Comparison of ENCODE assay signal across 10 cellular contexts in genomic region chr20:13684566-13685222, GRCh38. TPM values are rescaled to one million over a fixed set of nuclear protein-coding genes. Genes with fewer than 3 reads are reported as not detected.
DNase-seq lines count a peak whose midpoint lies in the region; ATAC-seq and TF ChIP-seq lines count a peak whose summit lies in the region.
"Had no signal": no experiment of that assay in that cellular context is flagged by ENCODE, and none has a peak within 500 bp of the region (broad histone marks: within the 10 kb centered on the region; RNA-seq: fewer than 3 reads in every experiment).

No MANE protein-coding gene starts in this region.

- no peak overlapping the region for H3K4me3 Mint-ChIP-seq in natural killer cell
- H3K4me3 Mint-ChIP-seq: CD4-positive, alpha-beta memory T cell had no signal

- no peaks in the 10 kb centered on the region for H3K4me1 ChIP-seq in Peyer's patch
- no peaks in the 10 kb centered on the region for H3K4me1 ChIP-seq in heart right ventricle
- H3K4me1 ChIP-seq in right cardiac atrium (ENCODE audit: control insufficient read depth, insufficient read depth, low read length): no peaks in the 10 kb centered on the region
- H3K4me1 ChIP-seq: parathyroid adenoma had no signal

- WGBS in heart right ventricle, 2 donors: 81 to 84% methylated on average over 5 of the region's 5 CpGs
- 73% methylated on average over 5 of the region's 5 CpGs for WGBS in right cardiac atrium

- no peak overlapping the region for H3K27ac Mint-ChIP-seq in natural killer cell
- H3K27ac Mint-ChIP-seq: CD4-positive, alpha-beta memory T cell had no signal

- peaks cover 8 to 15% of the 10 kb centered on the region in 2 donors for H3K27me3 Mint-ChIP-seq in natural killer cell (ENCODE audit: low read depth in 2 of 2)

- TF ChIP-seq POLR2A in Peyer's patch (IDR thresholded peaks at IDR 0.05): no peak

- H3K4me3 ChIP-seq in Peyer's patch (no peak overlapping the region), heart right ventricle (no peak overlapping the region), right cardiac atrium (ENCODE audit: low read length) (no peak overlapping the region)

- peak overlapping the region in 1 of 4 donors; percentile 39 for H3K27ac ChIP-seq in Peyer's patch
- no peak overlapping the region for H3K27ac ChIP-seq in heart right ventricle
- no peak overlapping the region for H3K27ac ChIP-seq in right cardiac atrium (ENCODE audit: low read length)
- H3K27ac ChIP-seq: parathyroid adenoma had no signal

- TF ChIP-seq CTCF in Peyer's patch (IDR thresholded peaks at IDR 0.05) (no peak), heart right ventricle (IDR thresholded peaks at IDR 0.05) (no peak), natural killer cell (IDR thresholded peaks at IDR 0.05) (no peak)

- H3K36me3 ChIP-seq in Peyer's patch (no peaks in the 10 kb centered on the region), heart right ventricle (no peaks in the 10 kb centered on the region)

- no peaks in the 10 kb centered on the region for H3K9me3 ChIP-seq in Peyer's patch
- H3K9me3 ChIP-seq in heart right ventricle: no peaks in the 10 kb centered on the region
- no peaks in the 10 kb centered on the region for H3K9me3 ChIP-seq in right cardiac atrium (ENCODE audit: control insufficient read depth, low read length)

- ATAC-seq in GM19455 (IDR thresholded peaks at IDR 0.05; ENCODE audit: unreplicated experiment) (peak; percentile 76), HG03097 (IDR thresholded peaks at IDR 0.05; ENCODE audit: low FRiP score, unreplicated experiment) (peak; percentile 77), HG03025 (IDR thresholded peaks at IDR 0.05; ENCODE audit: low FRiP score, unreplicated experiment) (no peak), heart right ventricle (no peak), natural killer cell (no peak), right cardiac atrium (no peak)

- H3K9me3 Mint-ChIP-seq in natural killer cell: no peaks in the 10 kb centered on the region
- H3K9me3 Mint-ChIP-seq: CD4-positive, alpha-beta memory T cell had no signal

- intact Hi-C loops in heart right ventricle (cut with DNase I) (no loop called here), natural killer cell (cut with micrococcal nuclease) (no loop called here), right cardiac atrium (cut with DNase I) (no loop called here)

- peak; percentile 24 for DNase-seq in GDM1 (lab: John Stamatoyannopoulos, UW)
- DNase-seq in Peyer's patch: peak in 2 of 3 donors; percentile 49 to 66
- DNase-seq in heart right ventricle: no peak
- no peak for DNase-seq in natural killer cell
- no peak for DNase-seq in right cardiac atrium
- DNase-seq: CD4-positive, alpha-beta memory T cell had no signal

- no peaks in the 10 kb centered on the region for H3K36me3 Mint-ChIP-seq in natural killer cell
- H3K36me3 Mint-ChIP-seq: CD4-positive, alpha-beta memory T cell had no signal

- H3K27me3 ChIP-seq in Peyer's patch: no peaks in the 10 kb centered on the region
- H3K27me3 ChIP-seq in heart right ventricle: peaks cover 0 to 10% (median 0%) of the 10 kb centered on the region in 7 donors
- H3K27me3 ChIP-seq in right cardiac atrium (ENCODE audit: control insufficient read depth, insufficient read depth): no peaks in the 10 kb centered on the region

- peaks cover 0 to 8% of the 10 kb centered on the region in 2 donors for H3K4me1 Mint-ChIP-seq in natural killer cell
- H3K4me1 Mint-ChIP-seq: CD4-positive, alpha-beta memory T cell had no signal

RNA-seq across cellular contexts. Expression of gene TASP1, which starts 46.0 kb away (rescaled TPM):
- total RNA-seq in Peyer's patch (10 to 100 TPM in 2 of 4 donors, 1 to 10 TPM in 2; 6.6 to 21.5 (median 9.8) TPM), heart right ventricle (1 to 10 TPM; 4.6 to 8.5 (median 6.0) TPM), natural killer cell (10 to 100 TPM; 15.5 to 22.3 (median 16.3) TPM), right cardiac atrium (1 to 10 TPM; 6.9 to 9.7 (median 8.5) TPM)
- polyA plus RNA-seq in heart right ventricle (1 to 10 TPM; 2.1 to 3.7 TPM), right cardiac atrium (2.7 TPM)

Comparison
In these comparisons a context has a peak if more than half of its experiments do, and no peak if none do; other contexts are left out.
1. DNase-seq: peak in GDM1 (single experiment) and Peyer's patch (2 of 3); none in heart right ventricle (0 of 2), natural killer cell (single experiment) and right cardiac atrium (0 of 3).
2. ATAC-seq: peak in GM19455 (single experiment) and HG03097 (single experiment); none in HG03025 (single experiment), heart right ventricle (0 of 8), natural killer cell (0 of 3) and right cardiac atrium (0 of 2).